Comparison of ENCODE assay signal across 24 cellular contexts in the genomic region with DNA sequence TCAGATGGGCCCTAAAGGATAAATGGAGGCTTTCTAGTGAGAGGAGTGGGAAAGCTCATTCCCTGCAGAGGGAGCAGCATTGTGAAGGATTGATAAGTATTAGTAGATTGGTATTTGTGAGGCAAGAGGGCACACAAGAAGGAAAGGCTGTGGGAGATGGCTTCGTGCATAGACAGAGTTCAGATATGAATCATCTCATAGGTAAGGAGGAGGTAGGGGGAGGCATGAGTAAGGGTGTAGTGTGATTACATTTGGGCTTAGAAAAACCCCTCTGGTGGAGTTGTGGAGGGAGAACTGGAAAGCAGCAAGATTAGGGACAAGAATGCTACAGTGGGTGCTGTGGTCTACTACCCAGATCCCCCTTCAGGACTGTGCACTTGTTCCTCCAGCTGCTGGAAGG. TPM values are rescaled to one million over a fixed set of nuclear protein-coding genes. Genes with fewer than 3 reads are reported as not detected.
A peak's percentile ranks its signal among the peaks of the same experiment; 100 is the strongest.
DNase-seq lines count a peak whose midpoint lies in the region; ATAC-seq, FAIRE-seq and TF ChIP-seq lines count a peak whose summit lies in the region.
"Had no signal": no experiment of that assay in that cellular context is flagged by ENCODE, and none has a peak within 500 bp of the region (broad histone marks: within the 10 kb centered on the region; RNA-seq: fewer than 3 reads in every experiment).

No MANE protein-coding gene starts in this region.

- H3K27ac Mint-ChIP-seq in WTC11: 0 out of 2 replicates have a peak overlapping the region, but pooled peaks have one; percentile 0
- no peak overlapping the region for H3K27ac Mint-ChIP-seq in endodermal cell
- H3K27ac Mint-ChIP-seq in natural killer cell treated with Interleukin-12 subunit alpha and Interleukin-12 subunit beta and Interleukin-15 and Interleukin-18, amount 100 ng/mL, for 72 hours: no peak overlapping the region
- no peak overlapping the region for H3K27ac Mint-ChIP-seq in glutamatergic neuron (ENCODE audit: unreplicated experiment)
- H3K27ac Mint-ChIP-seq: CD4-positive, CD25-positive, alpha-beta regulatory T cell; CD8-positive, alpha-beta memory T cell had no signal

- H3K27me3 ChIP-seq in endodermal cell (ENCODE audit: control insufficient read depth, insufficient read depth, low read length, poor library complexity, severe bottlenecking): no peaks in the 10 kb centered on the region
- peaks cover 0 to 4% (median 4%) of the 10 kb centered on the region in 3 donors for H3K27me3 ChIP-seq in psoas muscle (ENCODE audit: insufficient read depth in 3 of 3, low read length in 2 of 3)

- ATAC-seq in GM18868 (IDR thresholded peaks at IDR 0.05; ENCODE audit: unreplicated experiment) (peak; percentile 75), GM19351 (IDR thresholded peaks at IDR 0.05; ENCODE audit: unreplicated experiment) (peak; percentile 59), WTC11 (no peak), psoas muscle (no peak)
- ATAC-seq in natural killer cell treated with Interleukin-12 subunit alpha and Interleukin-12 subunit beta and Interleukin-15 and Interleukin-18, amount 100 ng/mL, for 72 hours: no peak

- no peaks in the 10 kb centered on the region for H3K36me3 ChIP-seq in endodermal cell (ENCODE audit: control insufficient read depth, insufficient read depth, low read length)
- no peaks in the 10 kb centered on the region for H3K36me3 ChIP-seq in psoas muscle (ENCODE audit: insufficient read depth in 1 of 2, low read depth in 1 of 2)
- H3K36me3 ChIP-seq: BE2C had no signal

- 83 to 95% methylated on average over 1 of the region's 1 CpG for WGBS in endodermal cell (ENCODE audit: insufficient coverage in 1 of 2, insufficient read length in 1 of 2), 2 experiments
- 81 to 92% (median 85%) methylated on average over 1 of the region's 1 CpG for WGBS in psoas muscle, 3 donors

- DNase-seq in WTC11 (ENCODE audit: low spot score) (no peak), endodermal cell (peak; percentile 17), D721Med (ENCODE audit: insufficient read length, low spot score) (no peak), psoas muscle (no peak), glutamatergic neuron (no peak)
- no peak for DNase-seq in natural killer cell treated with Interleukin-12 subunit alpha and Interleukin-12 subunit beta and Interleukin-15 and Interleukin-18, amount 100 ng/mL, for 72 hours (ENCODE audit: low spot score)
- DNase-seq: ACHN; BE2C; C1 segment of cervical spinal cord; CD4-positive, CD25-positive, alpha-beta regulatory T cell; CD8-positive, alpha-beta memory T cell; COR-L47; GM23248; HCEC 1CT; IMR-90 had no signal

- no peak overlapping the region for H3K9ac ChIP-seq in endodermal cell (ENCODE audit: extremely low read depth, low read length, poor library complexity, severe bottlenecking)
- H3K9ac ChIP-seq: GM23248 had no signal

- no peak overlapping the region for H3K4me3 Mint-ChIP-seq in WTC11
- H3K4me3 Mint-ChIP-seq in endodermal cell: no peak overlapping the region
- H3K4me3 Mint-ChIP-seq in natural killer cell treated with Interleukin-12 subunit alpha and Interleukin-12 subunit beta and Interleukin-15 and Interleukin-18, amount 100 ng/mL, for 72 hours: no peak overlapping the region
- H3K4me3 Mint-ChIP-seq in glutamatergic neuron (ENCODE audit: unreplicated experiment): no peak overlapping the region
- H3K4me3 Mint-ChIP-seq: CD4-positive, CD25-positive, alpha-beta regulatory T cell; CD8-positive, alpha-beta memory T cell had no signal

- POLR2A ChIA-PET in WTC11 (lab: Charles Lee): interaction anchor here (0.5 kb wide), 1 partner anchor 17 kb away, joined by 3 read pairs; no protein-coding TSS in a partner anchor

- H3K27ac ChIP-seq in endodermal cell (ENCODE audit: low read depth, low read length) (no peak overlapping the region), psoas muscle (no peak overlapping the region)
- H3K27ac ChIP-seq: GM23248 had no signal

- TF ChIP-seq CTCF in WTC11 (IDR thresholded peaks at IDR 0.05) (no peak), endodermal cell (conservative IDR thresholded peaks at IDR 0.05) (no peak), D721Med (IDR thresholded peaks at IDR 0.05; ENCODE audit: insufficient read depth, missing control alignments) (no peak), psoas muscle (IDR thresholded peaks at IDR 0.05) (no peak), glutamatergic neuron (IDR thresholded peaks at IDR 0.05; ENCODE audit: partially characterized antibody, unreplicated experiment) (no peak)

- H3K9me3 Mint-ChIP-seq in WTC11 (no peaks in the 10 kb centered on the region), endodermal cell (no peaks in the 10 kb centered on the region), glutamatergic neuron (ENCODE audit: unreplicated experiment) (no peaks in the 10 kb centered on the region)
- H3K9me3 Mint-ChIP-seq in natural killer cell treated with Interleukin-12 subunit alpha and Interleukin-12 subunit beta and Interleukin-15 and Interleukin-18, amount 100 ng/mL, for 72 hours: no peaks in the 10 kb centered on the region
- H3K9me3 Mint-ChIP-seq: CD8-positive, alpha-beta memory T cell had no signal

- H3K36me3 Mint-ChIP-seq in WTC11 (peaks cover 60% of the 10 kb centered on the region), endodermal cell (ENCODE audit: low read depth) (peaks cover 12% of the 10 kb centered on the region), glutamatergic neuron (ENCODE audit: unreplicated experiment) (peaks cover 4% of the 10 kb centered on the region)
- no peaks in the 10 kb centered on the region for H3K36me3 Mint-ChIP-seq in natural killer cell treated with Interleukin-12 subunit alpha and Interleukin-12 subunit beta and Interleukin-15 and Interleukin-18, amount 100 ng/mL, for 72 hours
- H3K36me3 Mint-ChIP-seq: CD4-positive, CD25-positive, alpha-beta regulatory T cell; CD8-positive, alpha-beta memory T cell had no signal

- H3K4me1 ChIP-seq in endodermal cell (ENCODE audit: control insufficient read depth, insufficient read depth, low read length): no peaks in the 10 kb centered on the region
- no peaks in the 10 kb centered on the region for H3K4me1 ChIP-seq in psoas muscle
- H3K4me1 ChIP-seq: BE2C had no signal

- H3K4me3 ChIP-seq in endodermal cell (ENCODE audit: low read length): no peak overlapping the region
- no peak overlapping the region for H3K4me3 ChIP-seq in psoas muscle
- H3K4me3 ChIP-seq: GM23248, K562 had no signal

- no peaks in the 10 kb centered on the region for H3K9me3 ChIP-seq in endodermal cell (ENCODE audit: control insufficient read depth, low read length)
- no peaks in the 10 kb centered on the region for H3K9me3 ChIP-seq in psoas muscle
- H3K9me3 ChIP-seq: BE2C had no signal

- intact Hi-C loops in psoas muscle (cut with DNase I): no loop called here

- no peak for FAIRE-seq in D721Med (lab: Jason Lieb, UNC)
- FAIRE-seq: A204.1, G401.6, GM12892, GM18507, H54, HTR-8/SVneo had no signal

- H3K27me3 Mint-ChIP-seq in WTC11 (ENCODE audit: low read depth) (no peaks in the 10 kb centered on the region), endodermal cell (ENCODE audit: insufficient read depth) (no peaks in the 10 kb centered on the region), glutamatergic neuron (ENCODE audit: unreplicated experiment) (peaks cover 2% of the 10 kb centered on the region)
- peaks cover 31 to 46% of the 10 kb centered on the region in 2 donors for H3K27me3 Mint-ChIP-seq in natural killer cell treated with Interleukin-12 subunit alpha and Interleukin-12 subunit beta and Interleukin-15 and Interleukin-18, amount 100 ng/mL, for 72 hours

- H3K4me1 Mint-ChIP-seq in WTC11 (peaks cover 19% of the 10 kb centered on the region), endodermal cell (no peaks in the 10 kb centered on the region), glutamatergic neuron (ENCODE audit: low read depth, unreplicated experiment) (no peaks in the 10 kb centered on the region)
- no peaks in the 10 kb centered on the region for H3K4me1 Mint-ChIP-seq in natural killer cell treated with Interleukin-12 subunit alpha and Interleukin-12 subunit beta and Interleukin-15 and Interleukin-18, amount 100 ng/mL, for 72 hours (ENCODE audit: low read depth in 2 of 2)
- H3K4me1 Mint-ChIP-seq: CD4-positive, CD25-positive, alpha-beta regulatory T cell; CD8-positive, alpha-beta memory T cell had no signal

- CTCF ChIA-PET in WTC11 (lab: Charles Lee): interaction anchor here (1.0 kb wide), 1 partner anchor 8 kb away, joined by 3 read pairs; no protein-coding TSS in a partner anchor

TF ChIP-seq in WTC11, 78 proteins besides CTCF, POLR2A, EP300 and RAD21 (continues in another document):
- TF ChIP-seq E2F1 (CRISPR knock-in tag; IDR thresholded peaks at IDR 0.05) (no peak), JUN (CRISPR knock-in tag; IDR thresholded peaks at IDR 0.05) (no peak), IRF2 (CRISPR knock-in tag; IDR thresholded peaks at IDR 0.05; ENCODE audit: borderline replicate concordance, low read depth) (no peak), ZNF219 (CRISPR knock-in tag; IDR thresholded peaks at IDR 0.05; ENCODE audit: borderline replicate concordance) (no peak), NFATC4 (CRISPR knock-in tag; IDR thresholded peaks at IDR 0.05) (no peak), RELA (CRISPR knock-in tag; IDR thresholded peaks at IDR 0.05; ENCODE audit: borderline replicate concordance) (no peak), NR2C2 (CRISPR knock-in tag; IDR thresholded peaks at IDR 0.05) (no peak), NR3C1 (CRISPR knock-in tag; conservative IDR thresholded peaks at IDR 0.05; ENCODE audit: low read depth) (no peak)

RNA-seq across cellular contexts. Expression of gene ONECUT1, which starts 29.6 kb away (rescaled TPM):
- total RNA-seq in WTC11 (2021) (33.8 to 39.3 TPM (median 35.9 TPM) in 3 replicates), endodermal cell (1 to 10 TPM; 1.8 to 5.3 TPM), psoas muscle (not detected), glutamatergic neuron (ENCODE audit: unreplicated experiment) (48.9 TPM)
- polyA plus RNA-seq in endodermal cell (2013, experiment 1 of 2): 5.6 TPM
- polyA plus RNA-seq in endodermal cell (2013, experiment 2 of 2): 4.6 TPM
- not detected for total RNA-seq in natural killer cell treated with Interleukin-12 subunit alpha and Interleukin-12 subunit beta and Interleukin-15 and Interleukin-18, amount 100 ng/mL, for 72 hours
- not detected for polyA plus RNA-seq in psoas muscle
- total RNA-seq: CD4-positive, CD25-positive, alpha-beta regulatory T cell; CD8-positive, alpha-beta memory T cell; GM23248; IMR-90; K562 had no signal
- polyA plus RNA-seq: CD4-positive, CD25-positive, alpha-beta regulatory T cell; CD8-positive, alpha-beta memory T cell; GM23248; IMR-90; K562 had no signal

Comparison
In these comparisons a context has a peak if more than half of its experiments do, and no peak if none do; other contexts are left out.
1. ATAC-seq: peak in GM18868 (single experiment) and GM19351 (single experiment); none in WTC11 (single experiment), natural killer cell treated with Interleukin-12 subunit alpha and Interleukin-12 subunit beta and Interleukin-15 and Interleukin-18, amount 100 ng/mL, for 72 hours (0 of 2) and psoas muscle (0 of 4).